ENCODE assay signal across 9 cellular contexts in genomic region chr5:10364186-10364689, GRCh38. TPM values are rescaled to one million over a fixed set of nuclear protein-coding genes. Genes with fewer than 3 reads are reported as not detected.
DNase-seq lines count a peak whose midpoint lies in the region; ATAC-seq, FAIRE-seq and TF ChIP-seq lines count a peak whose summit lies in the region.
"Had no signal": no experiment of that assay in that cellular context is flagged by ENCODE, and none has a peak within 500 bp of the region (broad histone marks: within the 10 kb centered on the region; RNA-seq: fewer than 3 reads in every experiment).

No MANE protein-coding gene starts in this region.

- no peak for ATAC-seq in stimulated activated memory B cell treated with anti-CD40 and anti-IgM and Interleukin-4, amounts not matched to agents 10 μg/mL and 1 μg/mL and 100 μg/mL, for 72 hours
- no peak for ATAC-seq in HG02852 (IDR thresholded peaks at IDR 0.05; ENCODE audit: unreplicated experiment)

- H3K4me3 ChIP-seq in bronchial epithelial cell (ENCODE audit: low read depth, low read length) = no peak overlapping the region

- no peaks in the 10 kb centered on the region for H3K27me3 ChIP-seq in bronchial epithelial cell (ENCODE audit: control insufficient read depth, insufficient read depth, low read length)

- H3K4me1 Mint-ChIP-seq in activated naive CD4-positive, alpha-beta T cell treated with anti-CD3 and anti-CD28 coated beads, Interleukin-2, amount 50 U/mL, for 24 hours = peaks cover 85% of the 10 kb centered on the region
- peaks cover 83% of the 10 kb centered on the region for H3K4me1 Mint-ChIP-seq in stimulated activated memory B cell treated with anti-CD40 and anti-IgM and Interleukin-4, amounts not matched to agents 10 μg/mL and 1 μg/mL and 100 μg/mL, for 72 hours

- no peak for DNase-seq in activated naive CD4-positive, alpha-beta T cell treated with Interleukin-2 at 50 U/mL for 16 hours
- DNase-seq in MV-4-11 (lab: John Stamatoyannopoulos, UW) (peak; percentile 19), bronchial epithelial cell (ENCODE audit: low read depth) (peak; percentile 40), epidermal melanocyte (ENCODE audit: insufficient read length, low spot score) (no peak), superior temporal gyrus (ENCODE audit: extremely low spot score) (no peak)
- DNase-seq: DMS79 treated with DMSO at 0.1 percent for 48 hours had no signal

- peaks cover 8% of the 10 kb centered on the region for H3K36me3 Mint-ChIP-seq in activated naive CD4-positive, alpha-beta T cell treated with anti-CD3 and anti-CD28 coated beads, Interleukin-2, amount 50 U/mL, for 24 hours
- H3K36me3 Mint-ChIP-seq in stimulated activated memory B cell treated with anti-CD40 and anti-IgM and Interleukin-4, amounts not matched to agents 10 μg/mL and 1 μg/mL and 100 μg/mL, for 72 hours = peaks cover 12% of the 10 kb centered on the region

- H3K27me3 Mint-ChIP-seq in activated naive CD4-positive, alpha-beta T cell treated with anti-CD3 and anti-CD28 coated beads, Interleukin-2, amount 50 U/mL, for 24 hours = no peaks in the 10 kb centered on the region
- H3K27me3 Mint-ChIP-seq in stimulated activated memory B cell treated with anti-CD40 and anti-IgM and Interleukin-4, amounts not matched to agents 10 μg/mL and 1 μg/mL and 100 μg/mL, for 72 hours = no peaks in the 10 kb centered on the region

- H3K4me3 Mint-ChIP-seq in activated naive CD4-positive, alpha-beta T cell treated with anti-CD3 and anti-CD28 coated beads, Interleukin-2, amount 50 U/mL, for 24 hours = no peak overlapping the region
- no peak overlapping the region for H3K4me3 Mint-ChIP-seq in stimulated activated memory B cell treated with anti-CD40 and anti-IgM and Interleukin-4, amounts not matched to agents 10 μg/mL and 1 μg/mL and 100 μg/mL, for 72 hours

- no peaks in the 10 kb centered on the region for H3K9me3 Mint-ChIP-seq in activated naive CD4-positive, alpha-beta T cell treated with anti-CD3 and anti-CD28 coated beads, Interleukin-2, amount 50 U/mL, for 24 hours
- no peaks in the 10 kb centered on the region for H3K9me3 Mint-ChIP-seq in stimulated activated memory B cell treated with anti-CD40 and anti-IgM and Interleukin-4, amounts not matched to agents 10 μg/mL and 1 μg/mL and 100 μg/mL, for 72 hours

- no peak for FAIRE-seq in bronchial epithelial cell (lab: Jason Lieb, UNC)

- H3K27ac Mint-ChIP-seq in activated naive CD4-positive, alpha-beta T cell treated with anti-CD3 and anti-CD28 coated beads, Interleukin-2, amount 50 U/mL, for 24 hours = peak overlapping the region; percentile 42
- peak overlapping the region; percentile 32 for H3K27ac Mint-ChIP-seq in stimulated activated memory B cell treated with anti-CD40 and anti-IgM and Interleukin-4, amounts not matched to agents 10 μg/mL and 1 μg/mL and 100 μg/mL, for 72 hours

- H3K36me3 ChIP-seq in bronchial epithelial cell (ENCODE audit: control insufficient read depth, insufficient read depth, low read length) = peaks cover 3% of the 10 kb centered on the region

- TF ChIP-seq CTCF in bronchial epithelial cell (IDR thresholded peaks at IDR 0.05; ENCODE audit: insufficient read depth, low read length, severe bottlenecking) = peak; percentile 44

RNA-seq across cellular contexts. Expression of gene MARCHF6, which starts 10.7 kb away (rescaled TPM):
- total RNA-seq in bronchial epithelial cell = 62.7 and 65.0 TPM in 2 replicates

RNA-seq across cellular contexts. Expression of gene CMBL, which starts 56.5 kb away (rescaled TPM):
- total RNA-seq in bronchial epithelial cell = 0.51 and 6.1 TPM in 2 replicates

Comparison
In these comparisons a context has a peak if more than half of its experiments do, and no peak if none do; other contexts are left out.
1. DNase-seq: peak in MV-4-11 (single experiment) and bronchial epithelial cell (single experiment); none in activated naive CD4-positive, alpha-beta T cell treated with Interleukin-2 at 50 U/mL for 16 hours (single experiment), epidermal melanocyte (single experiment) and superior temporal gyrus (single experiment).